ENCODE assay signal across 8 cellular contexts in genomic region chr22:46074771-46075551, GRCh38.
DNase-seq lines count a peak whose midpoint lies in the region; ATAC-seq and TF ChIP-seq lines count a peak whose summit lies in the region.

No MANE protein-coding gene starts in this region.

- intact Hi-C loops in PC-3 (cut with micrococcal nuclease) (no loop called here), esophagus squamous epithelium (cut with DNase I) (no loop called here), posterior cingulate gyrus (cut with DNase I) (loop anchor here (5.0 kb wide), 2 partner anchors 32 to 63 kb away; no protein-coding TSS in a partner anchor)

- H3K36me3 ChIP-seq in PC-3 (ENCODE audit: low read depth, low read length) (peaks cover 47% of the 10 kb centered on the region), esophagus squamous epithelium (no peaks in the 10 kb centered on the region)

- H3K9me2 ChIP-seq in PC-3 (replicated peaks; ENCODE audit: low read length), result no peaks in the 10 kb centered on the region

- H3K27me3 ChIP-seq in PC-3 (ENCODE audit: low read length) (no peaks in the 10 kb centered on the region), esophagus squamous epithelium (no peaks in the 10 kb centered on the region)

- no peak overlapping the region for H2AFZ ChIP-seq in PC-3 (ENCODE audit: low read length)

- BruUV-seq in PC-3 (replicated peaks; lab: Mats Ljungman, UMichigan), result no TSS peak

- peak overlapping the region; percentile 100 for H3K4me2 ChIP-seq in PC-3 (ENCODE audit: low read length)

- TF ChIP-seq POLR2A in esophagus squamous epithelium (IDR thresholded peaks at IDR 0.05), result peak in 1 of 4 donors; percentile 16

- in situ Hi-C loops in G401 (cut with HindIII; ENCODE audit: low sequenced_read_pairs), result loop anchor here (5.0 kb wide), 1 partner anchor 53 kb away; no protein-coding TSS in a partner anchor

- peaks cover 34% of the 10 kb centered on the region for H4K20me1 ChIP-seq in PC-3 (ENCODE audit: low read length)

- POLR2A ChIA-PET in PC-3 (lab: Charles Lee; ENCODE audit: unreplicated experiment), result interaction anchor here (0.5 to 0.6 kb wide), 2 partner anchors 21 to 963 kb away, joined by 3 to 11 read pairs; no protein-coding TSS in a partner anchor

- no peak for TF ChIP-seq CTCF in PC-3 (conservative IDR thresholded peaks at IDR 0.05; ENCODE audit: low read depth, low read length)
- TF ChIP-seq CTCF in esophagus squamous epithelium (IDR thresholded peaks at IDR 0.05), result no peak

- peak overlapping the region; percentile 94 for H3K4me3 ChIP-seq in PC-3 (ENCODE audit: low read length)
- peak overlapping the region; percentile 63 to 96 (median 80) for H3K4me3 ChIP-seq in esophagus squamous epithelium

- peak; percentile 57 for DNase-seq in EL
- DNase-seq in PC-3, result no peak
- DNase-seq in esophagus squamous epithelium (lab: John Stamatoyannopoulos, UW), result no peak
- DNase-seq in posterior cingulate gyrus, result peak; percentile 6 to 77 (median 18)
- DNase-seq in DMS53 (lab: John Stamatoyannopoulos, UW), result no peak
- no peak for DNase-seq in medulla oblongata (ENCODE audit: extremely low spot score)
- no peak for DNase-seq in G401 (ENCODE audit: low spot score)
- no peak for DNase-seq in NCI-H2171 treated with DMSO at 0.1 percent for 48 hours (lab: John Stamatoyannopoulos, UW)

- peak overlapping the region; percentile 99 for H3K27ac ChIP-seq in PC-3 (ENCODE audit: low read length)
- peak overlapping the region; percentile 92 to 100 (median 100) for H3K27ac ChIP-seq in esophagus squamous epithelium

- H3K9me3 ChIP-seq in PC-3 (ENCODE audit: low read length), result no peaks in the 10 kb centered on the region
- no peaks in the 10 kb centered on the region for H3K9me3 ChIP-seq in esophagus squamous epithelium

- H3K4me1 ChIP-seq in PC-3 (ENCODE audit: insufficient read depth, low read length), result peaks cover 29% of the 10 kb centered on the region
- peaks cover 43 to 75% (median 59%) of the 10 kb centered on the region in 3 donors for H3K4me1 ChIP-seq in esophagus squamous epithelium

- 5 to 13% methylated on average over 5 to 7 of the region's 19 CpGs for WGBS in esophagus squamous epithelium, 2 donors

- CTCF ChIA-PET in PC-3 (lab: Charles Lee), result interaction anchor here (0.6 kb wide), 1 partner anchor 8 kb away, joined by 4 read pairs; no protein-coding TSS in a partner anchor

- H3F3A ChIP-seq in PC-3 (ENCODE audit: low read length, unreplicated experiment), result peaks cover 4% of the 10 kb centered on the region

- ATAC-seq in PC-3, result no peak

- H3K9ac ChIP-seq in PC-3 (ENCODE audit: low read length), result peak overlapping the region; percentile 99

- peaks cover 89% of the 10 kb centered on the region for H3K79me2 ChIP-seq in PC-3 (ENCODE audit: low read length)

Comparison
In these comparisons a context has a peak if more than half of its experiments do, and no peak if none do; other contexts are left out.
1. DNase-seq: peak in EL (single experiment) and posterior cingulate gyrus (10 of 10); none in PC-3 (single experiment), esophagus squamous epithelium (single experiment), DMS53 (single experiment), medulla oblongata (single experiment), G401 (single experiment) and NCI-H2171 treated with DMSO at 0.1 percent for 48 hours (single experiment).